In genomic region chr5:33764786-33765185, GRCh38 we compare ENCODE assay signal across 26 cellular contexts.
A peak's percentile ranks its signal among the peaks of the same experiment; 100 is the strongest.
DNase-seq lines count a peak whose midpoint lies in the region; ATAC-seq and TF ChIP-seq lines count a peak whose summit lies in the region.
"Had no signal": no experiment of that assay in that cellular context is flagged by ENCODE, and none has a peak within 500 bp of the region (broad histone marks: within the 10 kb centered on the region; RNA-seq: fewer than 3 reads in every experiment).

No MANE protein-coding gene starts in this region.

- H3K9me3 ChIP-seq in Loucy (ENCODE audit: insufficient read depth, low read depth, low read length) (no peaks in the 10 kb centered on the region), endodermal cell (ENCODE audit: control insufficient read depth, low read length) (no peaks in the 10 kb centered on the region)
- H3K9me3 ChIP-seq: BLaER1 treated with 17β-estradiol and CSF1 and Interleukin-3, amounts not matched to agents 10 nM and 100 nM; Caco-2; SJSA1 had no signal

- no peaks in the 10 kb centered on the region for H3K36me3 ChIP-seq in Loucy (ENCODE audit: insufficient read depth, low read length)
- no peaks in the 10 kb centered on the region for H3K36me3 ChIP-seq in endodermal cell (ENCODE audit: control insufficient read depth, insufficient read depth, low read length)
- H3K36me3 ChIP-seq: BLaER1 treated with 17β-estradiol and CSF1 and Interleukin-3, amounts not matched to agents 10 nM and 100 nM; SJSA1 had no signal

- H3K27ac ChIP-seq in endodermal cell (ENCODE audit: low read depth, low read length) (no peak overlapping the region), foreskin keratinocyte (no peak overlapping the region)
- H3K27ac ChIP-seq: 22Rv1; BLaER1 treated with 17β-estradiol and CSF1 and Interleukin-3, amounts not matched to agents 10 nM and 100 nM; SJSA1 had no signal

- H3K27me3 ChIP-seq in Loucy (ENCODE audit: insufficient read depth, low read length, poor library complexity, severe bottlenecking) = no peaks in the 10 kb centered on the region
- H3K27me3 ChIP-seq in endodermal cell (ENCODE audit: control insufficient read depth, insufficient read depth, low read length, poor library complexity, severe bottlenecking) = peaks cover 21% of the 10 kb centered on the region
- no peaks in the 10 kb centered on the region for H3K27me3 ChIP-seq in foreskin keratinocyte
- H3K27me3 ChIP-seq: BLaER1 treated with 17β-estradiol and CSF1 and Interleukin-3, amounts not matched to agents 10 nM and 100 nM; SJSA1 had no signal

- WGBS in endodermal cell (ENCODE audit: insufficient coverage in 1 of 2, insufficient read length in 1 of 2), 2 experiments = 71% methylated on average over 3 of the region's 3 CpGs; no CpG with 5 or more reads in 1 of the 2 experiments

- no peaks in the 10 kb centered on the region for H3K9me3 Mint-ChIP-seq in endodermal cell
- H3K9me3 Mint-ChIP-seq: CD4-positive, alpha-beta memory T cell; HFFc6 had no signal

- peak overlapping the region; percentile 51; the same call in 1 of the 2 replicates for H2AFZ ChIP-seq in Loucy (ENCODE audit: low read length)

- H3K9ac ChIP-seq in Loucy (ENCODE audit: low read depth, low read length, poor library complexity, severe bottlenecking) (no peak overlapping the region), endodermal cell (ENCODE audit: extremely low read depth, low read length, poor library complexity, severe bottlenecking) (no peak overlapping the region)
- H3K9ac ChIP-seq: BLaER1 treated with 17β-estradiol and CSF1 and Interleukin-3, amounts not matched to agents 10 nM and 100 nM had no signal

- peak; percentile 23 for DNase-seq in NCI-H748 (lab: John Stamatoyannopoulos, UW; ENCODE audit: unreplicated experiment)
- no peak for DNase-seq in NCI-H748 treated with DMSO at 0.1 percent for 48 hours (lab: John Stamatoyannopoulos, UW)
- DNase-seq in iris pigment epithelial cell (ENCODE audit: low read depth) = peak; percentile 42
- DNase-seq in endodermal cell = no peak
- DNase-seq in midbrain (lab: John Stamatoyannopoulos, UW) = no peak
- no peak for DNase-seq in DMS79 treated with DMSO at 0.1 percent for 48 hours (lab: John Stamatoyannopoulos, UW)
- DNase-seq in foreskin keratinocyte = no peak
- DNase-seq: ACHN; Caco-2; CD4-positive, alpha-beta memory T cell; DMS 273 treated with DMSO at 0.1 percent for 48 hours; DND-41; HFFc6; KG1; NCI-H1105; NCI-H146; NCI-H2029; NCI-H2227 treated with DMSO at 0.1 percent for 48 hours; NCI-H510A; NCI-H82; OCI-M1 had no signal

- TF ChIP-seq CTCF in Loucy (conservative IDR thresholded peaks at IDR 0.05; ENCODE audit: low read length) (no peak), endodermal cell (conservative IDR thresholded peaks at IDR 0.05) (no peak), foreskin keratinocyte (conservative IDR thresholded peaks at IDR 0.05) (no peak)

- H3K4me1 ChIP-seq in Loucy (ENCODE audit: insufficient read depth, low read length, poor library complexity, severe bottlenecking) (peaks cover 31% of the 10 kb centered on the region), endodermal cell (ENCODE audit: control insufficient read depth, insufficient read depth, low read length) (peaks cover 4% of the 10 kb centered on the region), foreskin keratinocyte (no peaks in the 10 kb centered on the region)
- H3K4me1 ChIP-seq: Caco-2 had no signal

- peaks cover 7% of the 10 kb centered on the region for H3K27me3 Mint-ChIP-seq in endodermal cell (ENCODE audit: insufficient read depth)

- H3K36me3 Mint-ChIP-seq in endodermal cell (ENCODE audit: low read depth) = peaks cover 5% of the 10 kb centered on the region
- H3K36me3 Mint-ChIP-seq: CD4-positive, alpha-beta memory T cell had no signal

- peak overlapping the region; percentile 18 for H3K4me3 ChIP-seq in Loucy (ENCODE audit: low read length, poor library complexity, severe bottlenecking)
- H3K4me3 ChIP-seq in endodermal cell (ENCODE audit: low read length) = no peak overlapping the region
- H3K4me3 ChIP-seq: BLaER1 treated with 17β-estradiol and CSF1 and Interleukin-3, amounts not matched to agents 10 nM and 100 nM; SJSA1 had no signal

- no peaks in the 10 kb centered on the region for H3K9me2 ChIP-seq in Loucy (replicated peaks; ENCODE audit: low read depth, low read length)

- H3K4me1 Mint-ChIP-seq in endodermal cell = peaks cover 57% of the 10 kb centered on the region
- H3K4me1 Mint-ChIP-seq: CD4-positive, alpha-beta memory T cell had no signal

- ATAC-seq in foreskin keratinocyte = no peak
- ATAC-seq: Right ventricle myocardium inferior had no signal

- no peak overlapping the region for H3K27ac Mint-ChIP-seq in endodermal cell
- H3K27ac Mint-ChIP-seq: CD4-positive, alpha-beta memory T cell; HFFc6 had no signal

- no peaks in the 10 kb centered on the region for H4K20me1 ChIP-seq in Loucy (ENCODE audit: insufficient read depth, low read length, poor library complexity, severe bottlenecking)
- H4K20me1 ChIP-seq: BLaER1 treated with 17β-estradiol and CSF1 and Interleukin-3, amounts not matched to agents 10 nM and 100 nM had no signal

- no peaks in the 10 kb centered on the region for H3F3A ChIP-seq in Loucy (ENCODE audit: low read depth)

- no peaks in the 10 kb centered on the region for H3K79me2 ChIP-seq in Loucy (ENCODE audit: insufficient read depth, low read length)

- H3K4me2 ChIP-seq in Loucy (ENCODE audit: low read depth, low read length, poor library complexity, severe bottlenecking) = peak overlapping the region; percentile 42
- H3K4me2 ChIP-seq: BLaER1 treated with 17β-estradiol and CSF1 and Interleukin-3, amounts not matched to agents 10 nM and 100 nM had no signal

- H3K4me3 Mint-ChIP-seq in endodermal cell = no peak overlapping the region
- H3K4me3 Mint-ChIP-seq: CD4-positive, alpha-beta memory T cell; HFFc6 had no signal

Comparison
In these comparisons a context has a peak if more than half of its experiments do, and no peak if none do; other contexts are left out.
1. DNase-seq: peak in NCI-H748 (single experiment) and iris pigment epithelial cell (single experiment); none in NCI-H748 treated with DMSO at 0.1 percent for 48 hours (single experiment), endodermal cell (single experiment), midbrain (single experiment), DMS79 treated with DMSO at 0.1 percent for 48 hours (single experiment) and foreskin keratinocyte (0 of 2).